11 cellular contexts compared by ENCODE assay signal in the genomic region with DNA sequence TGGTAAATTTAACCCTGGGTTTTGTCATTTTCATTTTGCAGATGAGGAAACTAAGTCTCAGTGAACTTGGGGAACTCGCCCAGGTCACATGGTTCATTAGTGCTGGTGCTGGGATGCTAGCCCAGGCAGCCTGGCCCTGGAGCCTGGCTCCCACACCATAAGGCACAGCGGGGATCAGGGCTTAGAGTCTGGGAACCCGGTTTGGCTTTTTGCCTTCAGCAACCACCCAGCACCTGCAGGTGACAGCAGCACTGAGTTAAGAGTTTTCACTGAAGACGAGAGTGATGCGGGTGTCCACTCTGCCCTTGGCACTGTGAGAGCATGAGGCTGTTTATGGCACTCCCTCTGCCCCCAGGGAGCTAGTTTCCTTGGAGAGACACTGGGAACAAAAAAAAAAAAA.
"Had no signal": no experiment of that assay in that cellular context is flagged by ENCODE, and none has a peak within 500 bp of the region (broad histone marks: within the 10 kb centered on the region; RNA-seq: fewer than 3 reads in every experiment).

No MANE protein-coding gene starts in this region.

- H3K27ac ChIP-seq: dorsolateral prefrontal cortex, neural progenitor cell, parathyroid adenoma had no signal

- H3K36me3 ChIP-seq: neural progenitor cell had no signal

- H3K79me2 ChIP-seq: parathyroid adenoma had no signal

- ATAC-seq: activated T-helper 17 cell treated with anti-CD3 and anti-CD28 coated beads, Interleukin-2, amount 50 U/mL, for 72 hours; stimulated activated effector memory CD8-positive, alpha-beta T cell treated with anti-CD3 and anti-CD28 coated beads, Interleukin-12 subunit alpha, Interleukin-12 subunit beta, amount 100 ng/mL, for 72 hours had no signal

- H3K4me1 ChIP-seq: neural progenitor cell, parathyroid adenoma had no signal

- H3K4me3 ChIP-seq: dorsolateral prefrontal cortex, neural progenitor cell, smooth muscle cell had no signal

- FAIRE-seq: keratinocyte had no signal

- H3K27me3 ChIP-seq: dorsolateral prefrontal cortex, neural progenitor cell had no signal

- H2AFZ ChIP-seq: neural progenitor cell, parathyroid adenoma had no signal

- H3K9ac ChIP-seq: neural progenitor cell, parathyroid adenoma had no signal

- DNase-seq: activated CD4-positive, alpha-beta T cell treated with anti-CD3 and anti-CD28 coated beads, Interleukin-2, amount 50 U/mL, for 1 hour; activated naive CD4-positive, alpha-beta T cell treated with anti-CD3 and anti-CD28 coated beads for 36 hours; activated T-cell treated with anti-CD3 and anti-CD28 coated beads for 4 hours; dorsolateral prefrontal cortex; retina had no signal

- H3K4me2 ChIP-seq: neural progenitor cell, smooth muscle cell had no signal
